Comparison of ENCODE assay signal across 8 cellular contexts in the genomic region with DNA sequence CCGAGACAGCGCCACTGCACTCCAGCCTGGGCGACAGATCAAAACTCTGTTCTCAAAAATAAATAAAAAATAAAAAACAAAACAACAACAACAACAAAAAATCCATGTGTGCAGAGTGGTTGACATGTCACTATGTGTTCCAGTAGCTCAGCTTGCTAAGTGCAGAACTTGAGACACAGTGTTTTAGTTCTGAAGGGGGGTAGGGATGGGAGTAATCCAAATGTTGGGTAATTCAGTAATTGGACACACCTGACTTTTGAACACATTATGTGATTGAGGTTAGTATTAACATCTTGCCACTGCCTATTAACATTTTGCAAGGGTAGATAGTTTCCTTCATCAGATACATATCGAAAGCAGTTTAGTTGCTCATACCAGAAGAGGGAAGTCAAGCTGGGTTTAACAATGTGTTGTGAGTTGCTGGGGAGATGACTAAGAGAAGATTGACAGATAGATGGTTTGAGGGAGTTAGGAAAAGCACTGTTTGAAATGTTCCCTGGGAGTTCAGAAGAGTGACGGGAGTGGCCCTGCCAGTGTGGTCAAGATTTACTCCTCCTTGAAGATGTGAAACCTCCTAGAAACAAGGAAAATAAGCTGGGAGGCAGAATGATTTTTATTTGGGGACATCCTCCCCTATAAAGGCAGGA. TPM values are rescaled to one million over a fixed set of nuclear protein-coding genes. Genes with fewer than 3 reads are reported as not detected.
A peak's percentile ranks its signal among the peaks of the same experiment; 100 is the strongest.
DNase-seq lines count a peak whose midpoint lies in the region; ATAC-seq, FAIRE-seq and TF ChIP-seq lines count a peak whose summit lies in the region.

No MANE protein-coding gene starts in this region.

- WGBS in esophagus squamous epithelium, 2 donors, result 65 to 67% methylated on average over 5 of the region's 5 CpGs
- WGBS in pancreas, 2 donors, result 83 to 86% methylated on average over 5 of the region's 5 CpGs
- 71 to 81% methylated on average over 5 of the region's 5 CpGs for WGBS in body of pancreas, 2 donors

- H3K36me3 ChIP-seq in esophagus squamous epithelium (no peaks in the 10 kb centered on the region), pancreas (no peaks in the 10 kb centered on the region), body of pancreas (replicated peaks in 1 of 2; ENCODE audit: insufficient read depth in 1 of 2, low read depth in 2 of 2) (no peaks in the 10 kb centered on the region)

- no peak for FAIRE-seq in pancreas (lab: Jason Lieb, UNC)

- H3K4me3 ChIP-seq in esophagus squamous epithelium (peak overlapping the region; percentile 46 to 74 (median 61)), pancreas (peak overlapping the region in 1 of 4 donors; percentile 47), body of pancreas (no peak overlapping the region)

- TF ChIP-seq CTCF in esophagus squamous epithelium (IDR thresholded peaks at IDR 0.05) (no peak), pancreas (IDR thresholded peaks at IDR 0.05) (no peak), body of pancreas (IDR thresholded peaks at IDR 0.05) (no peak)

- H3K27me3 ChIP-seq in esophagus squamous epithelium (no peaks in the 10 kb centered on the region), pancreas (no peaks in the 10 kb centered on the region), body of pancreas (no peaks in the 10 kb centered on the region)

- ATAC-seq in GM18861 (IDR thresholded peaks at IDR 0.05; ENCODE audit: unreplicated experiment) (peak; percentile 90), HG03039 (IDR thresholded peaks at IDR 0.05; ENCODE audit: unreplicated experiment) (peak; percentile 73), pancreas (peak in 3 of 4 donors; percentile 25 to 63 (median 59)), body of pancreas (no peak)

- DNase-seq in AML-193 (lab: John Stamatoyannopoulos, UW) (peak; percentile 82 to 83), SIG-M5 (lab: John Stamatoyannopoulos, UW) (peak; percentile 51), esophagus squamous epithelium (lab: John Stamatoyannopoulos, UW) (no peak), pancreas (no peak), NOMO-1 (lab: John Stamatoyannopoulos, UW; ENCODE audit: unreplicated experiment in 2 of 2) (no peak), body of pancreas (no peak)

- intact Hi-C loops in esophagus squamous epithelium (cut with DNase I) (no loop called here), pancreas (cut with DNase I) (no loop called here), body of pancreas (cut with DNase I) (no loop called here)

- TF ChIP-seq POLR2A in esophagus squamous epithelium (IDR thresholded peaks at IDR 0.05), result no peak
- no peak for TF ChIP-seq POLR2A in body of pancreas (IDR thresholded peaks at IDR 0.05)

- H3K9me3 ChIP-seq in esophagus squamous epithelium (no peaks in the 10 kb centered on the region), pancreas (no peaks in the 10 kb centered on the region), body of pancreas (no peaks in the 10 kb centered on the region)

- H3K4me1 ChIP-seq in esophagus squamous epithelium, result peaks cover 7 to 28% (median 7%) of the 10 kb centered on the region in 3 donors
- no peaks in the 10 kb centered on the region for H3K4me1 ChIP-seq in pancreas
- H3K4me1 ChIP-seq in body of pancreas, result peaks cover 10% of the 10 kb centered on the region

- H3K27ac ChIP-seq in esophagus squamous epithelium (peak overlapping the region; percentile 49 to 89 (median 80)), pancreas (peak overlapping the region in 1 of 4 donors; percentile 41), body of pancreas (peak overlapping the region in 1 of 4 donors; percentile 49)

RNA-seq across cellular contexts. Expression of a gene that starts 0.9 kb away (rescaled TPM):
- total RNA-seq in esophagus squamous epithelium (1 to 10 TPM in 3 of 4 donors, under 1 TPM in 1; 0.97 to 3.8 (median 2.5) TPM), pancreas (1 to 10 TPM in 1 of 6 donors, under 1 TPM in 5; 0.09 to 1.7 (median 0.24) TPM), body of pancreas (1 to 10 TPM in 1 of 2 donors, under 1 TPM in 1; 0.99 to 1.8 TPM)
- polyA plus RNA-seq in pancreas, result under 1 TPM; 0.23 to 0.33 TPM

RNA-seq across cellular contexts. Expression of a gene that starts 47.2 kb away (rescaled TPM):
- total RNA-seq in esophagus squamous epithelium (not detected), pancreas (not detected), body of pancreas (not detected)
- polyA plus RNA-seq in pancreas, result not detected

Comparison
In these comparisons a context has a peak if more than half of its experiments do, and no peak if none do; other contexts are left out.
1. DNase-seq: peak in AML-193 (2 of 2) and SIG-M5 (single experiment); none in esophagus squamous epithelium (single experiment), pancreas (0 of 6), NOMO-1 (0 of 2) and body of pancreas (0 of 4).
2. H3K4me3 ChIP-seq: peak in esophagus squamous epithelium (4 of 4); none in body of pancreas (0 of 2).